In the genomic region with DNA sequence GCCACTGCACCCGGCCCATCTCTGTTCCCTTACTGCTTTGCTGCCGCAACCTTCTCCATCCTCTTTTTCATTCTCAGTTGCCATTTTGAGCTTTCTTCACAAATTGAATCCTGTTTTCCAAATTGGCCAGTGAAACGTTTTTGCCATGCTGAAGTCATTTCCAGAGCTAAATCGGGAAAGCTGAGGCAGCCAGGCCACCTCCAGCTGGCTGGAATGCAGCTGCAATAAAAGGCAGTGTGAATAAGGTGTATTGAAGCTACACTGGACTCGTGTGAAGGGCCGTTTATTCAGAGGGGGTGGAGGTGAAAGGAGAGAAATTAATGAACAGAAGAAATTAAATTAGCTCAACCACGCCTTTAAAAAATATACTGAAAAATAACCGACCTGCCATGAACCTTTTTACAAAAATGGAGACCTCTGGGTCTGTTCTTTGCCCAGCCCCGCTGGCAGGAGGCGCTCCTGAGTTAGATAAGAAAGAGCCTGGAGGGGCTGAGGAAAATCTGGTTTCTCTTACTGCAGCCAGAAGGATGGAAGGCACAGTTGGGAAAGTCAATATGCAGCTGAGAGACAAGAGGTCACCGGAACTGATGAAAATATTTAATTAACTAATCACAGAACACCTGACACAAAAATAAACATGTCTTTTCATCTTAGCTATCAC, we compare ENCODE assay signal across 14 cellular contexts.
DNase-seq lines count a peak whose midpoint lies in the region; ATAC-seq and TF ChIP-seq lines count a peak whose summit lies in the region.
"Had no signal": no experiment of that assay in that cellular context is flagged by ENCODE, and none has a peak within 500 bp of the region (broad histone marks: within the 10 kb centered on the region; RNA-seq: fewer than 3 reads in every experiment).

No MANE protein-coding gene starts in this region.

- 0 out of 2 replicates have a peak, but pooled peaks cover 3% of the 10 kb centered on the region for H3K9me3 ChIP-seq in OCI-LY1 (ENCODE audit: low read length)
- H3K9me3 ChIP-seq in esophagus muscularis mucosa = no peaks in the 10 kb centered on the region
- no peaks in the 10 kb centered on the region for H3K9me3 ChIP-seq in thoracic aorta
- H3K9me3 ChIP-seq: breast epithelium, thyroid gland had no signal

- no peak overlapping the region for H2AFZ ChIP-seq in OCI-LY1 (ENCODE audit: low read length)

- H3K27me3 ChIP-seq in OCI-LY1 (ENCODE audit: insufficient read depth, low read length) (no peaks in the 10 kb centered on the region), esophagus muscularis mucosa (no peaks in the 10 kb centered on the region), thoracic aorta (replicated peaks; ENCODE audit: insufficient read depth) (no peaks in the 10 kb centered on the region)
- H3K27me3 ChIP-seq: breast epithelium, thyroid gland had no signal

- no peak for TF ChIP-seq POLR2A in esophagus muscularis mucosa (IDR thresholded peaks at IDR 0.05; ENCODE audit: low read depth)

- H3K9me2 ChIP-seq in OCI-LY1 (ENCODE audit: low read depth, low read length) = no peaks in the 10 kb centered on the region

- H3K4me1 ChIP-seq in OCI-LY1 (ENCODE audit: insufficient read depth, low read length, severe bottlenecking) (no peaks in the 10 kb centered on the region), esophagus muscularis mucosa (no peaks in the 10 kb centered on the region), thoracic aorta (ENCODE audit: control insufficient read depth in 1 of 2, low read depth in 2 of 2) (peaks cover 15 to 49% of the 10 kb centered on the region in 2 donors)
- H3K4me1 ChIP-seq: breast epithelium, thyroid gland had no signal

- no peaks in the 10 kb centered on the region for H3K79me2 ChIP-seq in OCI-LY1 (ENCODE audit: insufficient read depth, low read length)

- DNase-seq in NCI-H82 (lab: John Stamatoyannopoulos, UW) (peak; percentile 20), NCI-H82 treated with DMSO at 0.1 percent for 48 hours (lab: John Stamatoyannopoulos, UW; ENCODE audit: unreplicated experiment) (no peak), esophagus muscularis mucosa (ENCODE audit: extremely low spot score) (peak; percentile 53), thoracic aorta (ENCODE audit: low spot score) (no peak), ureter (ENCODE audit: low spot score) (no peak), NCI-H2081 treated with DMSO at 0.1 percent for 48 hours (lab: John Stamatoyannopoulos, UW) (no peak), NCI-H2107 treated with DMSO at 0.1 percent for 48 hours (lab: John Stamatoyannopoulos, UW; ENCODE audit: unreplicated experiment) (no peak)
- DNase-seq: DMS53, mesenchymal stem cell, NCI-H187, T-helper 2 cell had no signal

- H3K36me3 ChIP-seq in OCI-LY1 (ENCODE audit: insufficient read depth, low read length) (0 out of 2 replicates have a peak, but pooled peaks cover 7% of the 10 kb centered on the region), esophagus muscularis mucosa (no peaks in the 10 kb centered on the region), thoracic aorta (no peaks in the 10 kb centered on the region)
- H3K36me3 ChIP-seq: breast epithelium, thyroid gland had no signal

- H3K4me2 ChIP-seq in OCI-LY1 (ENCODE audit: low read length) = no peak overlapping the region

- no peaks in the 10 kb centered on the region for H4K20me1 ChIP-seq in OCI-LY1 (ENCODE audit: insufficient read depth, low read length)

- H3K4me3 ChIP-seq in OCI-LY1 (ENCODE audit: low read depth, low read length, poor library complexity, severe bottlenecking) (no peak overlapping the region), esophagus muscularis mucosa (no peak overlapping the region), thoracic aorta (peak overlapping the region; percentile 31)
- H3K4me3 ChIP-seq: breast epithelium, thyroid gland had no signal

- WGBS in esophagus muscularis mucosa = 71% methylated on average over 11 of the region's 11 CpGs

- ATAC-seq in thoracic aorta (ENCODE audit: insufficient number of reproducible peaks, low FRiP score, low read depth) = peak; percentile 37

- no peaks in the 10 kb centered on the region for H3F3A ChIP-seq in OCI-LY1 (ENCODE audit: insufficient read depth, low read length)

- no peak overlapping the region for H3K27ac ChIP-seq in OCI-LY1 (ENCODE audit: low read depth, low read length, poor library complexity, severe bottlenecking)
- H3K27ac ChIP-seq in esophagus muscularis mucosa (replicated peaks in 1 of 4) = no peak overlapping the region
- H3K27ac ChIP-seq in thoracic aorta = peak overlapping the region; percentile 85 to 90
- H3K27ac ChIP-seq: breast epithelium, thyroid gland had no signal

- no peak overlapping the region for H3K9ac ChIP-seq in OCI-LY1 (ENCODE audit: low read length)

- intact Hi-C loops in esophagus muscularis mucosa (cut with DNase I) = no loop called here

- no peak for TF ChIP-seq EP300 in esophagus muscularis mucosa (IDR thresholded peaks at IDR 0.05)

- TF ChIP-seq CTCF in OCI-LY1 (IDR thresholded peaks at IDR 0.05; ENCODE audit: low read length) (peak; percentile 61), esophagus muscularis mucosa (IDR thresholded peaks at IDR 0.05) (no peak), thoracic aorta (IDR thresholded peaks at IDR 0.05) (peak; percentile 28)

Comparison
In these comparisons a context has a peak if more than half of its experiments do, and no peak if none do; other contexts are left out.
1. DNase-seq: peak in NCI-H82 (single experiment) and esophagus muscularis mucosa (single experiment); none in NCI-H82 treated with DMSO at 0.1 percent for 48 hours (single experiment), thoracic aorta (single experiment), ureter (single experiment), NCI-H2081 treated with DMSO at 0.1 percent for 48 hours (single experiment) and NCI-H2107 treated with DMSO at 0.1 percent for 48 hours (single experiment).
2. H3K27ac ChIP-seq: peak in thoracic aorta (2 of 2); none in OCI-LY1 (single experiment) and esophagus muscularis mucosa (0 of 4).
3. CTCF ChIP-seq: peak in OCI-LY1 (single experiment) and thoracic aorta (single experiment); none in esophagus muscularis mucosa (0 of 3).